In the genomic region with DNA sequence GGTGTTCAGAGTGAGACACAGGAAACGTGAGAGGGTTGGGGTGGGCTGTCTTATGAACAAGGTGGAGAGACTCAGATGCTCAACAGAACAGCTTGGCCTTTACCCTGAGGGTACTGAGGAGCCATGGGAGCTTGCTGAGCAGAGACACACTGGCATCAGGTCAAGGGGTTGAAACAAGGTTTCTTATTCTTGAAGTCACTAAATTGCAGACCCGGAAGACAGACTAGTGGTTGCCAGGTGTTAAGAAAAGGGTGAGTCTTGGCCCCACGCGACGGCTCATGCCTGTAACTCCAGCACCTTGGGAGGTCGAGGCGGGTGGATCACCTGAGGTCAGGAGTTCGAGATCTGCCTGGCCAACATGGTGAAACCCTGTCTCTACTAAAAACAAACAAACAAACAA, we compare ENCODE assay signal across 28 cellular contexts. TPM values are rescaled to one million over a fixed set of nuclear protein-coding genes. Genes with fewer than 3 reads are reported as not detected.
"Had no signal": no experiment of that assay in that cellular context is flagged by ENCODE, and none has a peak within 500 bp of the region (broad histone marks: within the 10 kb centered on the region; RNA-seq: fewer than 3 reads in every experiment).

No MANE protein-coding gene starts in this region.

- H3K27me3 ChIP-seq: Peyer's patch had no signal

- H3K4me1 ChIP-seq: Peyer's patch had no signal

- DNase-seq: KBM-7; MV-4-11; NCI-H1092; NCI-H1105 treated with DMSO at 0.1 percent for 48 hours; NCI-H1417 treated with DMSO at 0.1 percent for 48 hours; NCI-H146; NCI-H1694 treated with DMSO at 0.1 percent for 48 hours; NCI-H1930; NCI-H2081; NCI-H2107; NCI-H2227 treated with DMSO at 0.1 percent for 48 hours; NCI-H524; NCI-H526 treated with DMSO at 0.1 percent for 48 hours; NCI-H748 treated with DMSO at 0.1 percent for 48 hours; NK-92 treated with Interleukin-12 subunit alpha and Interleukin-12 subunit beta, amount 100 ng/mL, for 24 hours; PC-3; Peyer's patch; SHP77; SK-N-SH; SW 1271; T-cell had no signal

- H3K27ac ChIP-seq: Peyer's patch had no signal

- H3K9me3 ChIP-seq: Peyer's patch, SK-N-SH had no signal

- H3K4me3 ChIP-seq: Peyer's patch had no signal

- ATAC-seq: PC-3, T-cell had no signal

- H3K4me2 ChIP-seq: SK-N-SH had no signal

- H3K9ac ChIP-seq: SK-N-SH had no signal

- H3K36me3 ChIP-seq: Peyer's patch had no signal

RNA-seq across cellular contexts. Expression of gene CACNG6, which starts 22.4 kb away (rescaled TPM):
- total RNA-seq: MCF 10A, PC-3, Peyer's patch, RPMI7951, SK-MEL-5, T-cell had no signal

RNA-seq across cellular contexts. Expression of gene VSTM1, which starts 49.8 kb away (rescaled TPM):
- total RNA-seq: HT-29, LHCN-M2, MCF 10A, NCI-H460, OCI-LY7, PC-3, Peyer's patch, RPMI7951, SK-MEL-5, T-cell had no signal

RNA-seq across cellular contexts. Expression of gene CACNG8, which starts 51.1 kb away (rescaled TPM):
- total RNA-seq: OCI-LY7, Peyer's patch, SK-MEL-5 had no signal
